In genomic region chr16:67229906-67230808, GRCh38 we compare ENCODE assay signal across 19 cellular contexts. TPM values are rescaled to one million over a fixed set of nuclear protein-coding genes. Genes with fewer than 3 reads are reported as not detected.
DNase-seq lines count a peak whose midpoint lies in the region; TF ChIP-seq lines count a peak whose summit lies in the region.
"Had no signal": no experiment of that assay in that cellular context is flagged by ENCODE, and none has a peak within 500 bp of the region (broad histone marks: within the 10 kb centered on the region; RNA-seq: fewer than 3 reads in every experiment).

No MANE protein-coding gene starts in this region.

- H3K79me2 ChIP-seq in neural progenitor cell (ENCODE audit: low read depth), result peaks cover 15% of the 10 kb centered on the region

- peaks cover 22% of the 10 kb centered on the region for H3K4me1 Mint-ChIP-seq in neural progenitor cell

- no peak overlapping the region for H3K4me2 ChIP-seq in neural progenitor cell

- H3K9me3 Mint-ChIP-seq in neural progenitor cell, result peaks cover 2% of the 10 kb centered on the region
- H3K9me3 Mint-ChIP-seq: natural killer cell treated with Interleukin-12 subunit alpha and Interleukin-12 subunit beta and Interleukin-15 and Interleukin-18, amount 100 ng/mL, for 72 hours had no signal

- H3F3A ChIP-seq in neural progenitor cell (ENCODE audit: low read depth), result no peaks in the 10 kb centered on the region

- no peaks in the 10 kb centered on the region for H4K20me1 ChIP-seq in neural progenitor cell (ENCODE audit: low read depth)

- no peaks in the 10 kb centered on the region for H3K9me3 ChIP-seq in neural progenitor cell (ENCODE audit: low read depth)
- H3K9me3 ChIP-seq: body of pancreas, Peyer's patch, suprapubic skin had no signal

- H2AFZ ChIP-seq in neural progenitor cell (replicated peaks), result no peak overlapping the region

- H3K9ac ChIP-seq in neural progenitor cell, result no peak overlapping the region

- DNase-seq in Daoy (ENCODE audit: low read depth) (peak; percentile 2), RWPE1 (ENCODE audit: low spot score) (no peak), neural progenitor cell (ENCODE audit: low spot score) (no peak), NOMO-1 treated with DMSO at 0.1 percent for 48 hours (lab: John Stamatoyannopoulos, UW; ENCODE audit: unreplicated experiment) (no peak)
- DNase-seq in activated CD8-positive, alpha-beta memory T cell treated with anti-CD3 and anti-CD28 coated beads, Interleukin-2, amount 50 U/mL, for 48 hours, result no peak
- DNase-seq: body of pancreas; foreskin fibroblast; GDM1; hypothalamus; KBM-7; mesenchymal stem cell; MV-4-11; NCI-H187 treated with DMSO at 0.1 percent for 48 hours; NCI-H345; stimulated activated CD8-positive, alpha-beta memory T cell treated with anti-CD3 and anti-CD28 coated beads, Interleukin-4, amount 100 ng/mL, for 48 hours had no signal

- H3K27me3 ChIP-seq in neural progenitor cell, result no peaks in the 10 kb centered on the region
- H3K27me3 ChIP-seq: body of pancreas, Peyer's patch, suprapubic skin had no signal

- peaks cover 13% of the 10 kb centered on the region for H3K27me3 Mint-ChIP-seq in neural progenitor cell (ENCODE audit: insufficient read depth, low read depth)
- H3K27me3 Mint-ChIP-seq: natural killer cell treated with Interleukin-12 subunit alpha and Interleukin-12 subunit beta and Interleukin-15 and Interleukin-18, amount 100 ng/mL, for 72 hours had no signal

- no peak overlapping the region for H3K4me3 ChIP-seq in neural progenitor cell
- H3K4me3 ChIP-seq: body of pancreas, Peyer's patch, suprapubic skin had no signal

- H3K27ac ChIP-seq in RWPE1 (peak overlapping the region; percentile 92), neural progenitor cell (no peak overlapping the region)
- H3K27ac ChIP-seq: body of pancreas, Peyer's patch, suprapubic skin had no signal

- peak overlapping the region; percentile 60 for H3K4me3 Mint-ChIP-seq in neural progenitor cell
- H3K4me3 Mint-ChIP-seq: natural killer cell treated with Interleukin-12 subunit alpha and Interleukin-12 subunit beta and Interleukin-15 and Interleukin-18, amount 100 ng/mL, for 72 hours had no signal

- CTCF ChIA-PET in RWPE1 (lab: Yijun Ruan, JAX), result interaction anchor here (0.6 kb wide), 2 partner anchors 32 to 169 kb away, joined by 3 to 5 read pairs; no protein-coding TSS in a partner anchor

- POLR2A ChIA-PET in RWPE1 (lab: Yijun Ruan, JAX; ENCODE audit: low non-redundant PET), result no interaction called here

- peaks cover 13% of the 10 kb centered on the region for H3K36me3 Mint-ChIP-seq in neural progenitor cell

- TF ChIP-seq CTCF in RWPE1 (conservative IDR thresholded peaks at IDR 0.05; ENCODE audit: low read depth) (no peak), neural progenitor cell (IDR thresholded peaks at IDR 0.05) (no peak)

- H3K36me3 ChIP-seq in neural progenitor cell, result no peaks in the 10 kb centered on the region

- no peak overlapping the region for H3K27ac Mint-ChIP-seq in neural progenitor cell
- H3K27ac Mint-ChIP-seq: natural killer cell treated with Interleukin-12 subunit alpha and Interleukin-12 subunit beta and Interleukin-15 and Interleukin-18, amount 100 ng/mL, for 72 hours had no signal

- peaks cover 10% of the 10 kb centered on the region for H3K4me1 ChIP-seq in neural progenitor cell

RNA-seq across cellular contexts. Expression of gene TMEM208, which starts 3.2 kb away (rescaled TPM):
- 30.0 and 54.8 TPM in 2 replicates for total RNA-seq in Daoy (2014; rRNA removed; shearing (Covaris generic))
- 27.3 and 39.4 TPM in 2 replicates for total RNA-seq in neural progenitor cell (ENCODE audit: low replicate concordance)

RNA-seq across cellular contexts. Expression of gene FHOD1, which starts 17.1 kb away (rescaled TPM):
- 22.2 and 25.7 TPM in 2 replicates for total RNA-seq in Daoy (2014; rRNA removed; shearing (Covaris generic))
- total RNA-seq in neural progenitor cell (ENCODE audit: low replicate concordance), result 5.5 and 14.2 TPM in 2 replicates

RNA-seq across cellular contexts. Expression of gene SLC9A5, which starts 18.6 kb away (rescaled TPM):
- total RNA-seq in Daoy (2014; rRNA removed; shearing (Covaris generic)), result 1.7 and 1.8 TPM in 2 replicates
- total RNA-seq in neural progenitor cell (ENCODE audit: low replicate concordance), result 2.5 and 4.2 TPM in 2 replicates
- total RNA-seq: kidney epithelial cell had no signal

RNA-seq across cellular contexts. Expression of gene ELMO3, which starts 31.2 kb away (rescaled TPM):
- total RNA-seq in Daoy (2014; rRNA removed; shearing (Covaris generic)), result 0.97 and 1.8 TPM in 2 replicates
- total RNA-seq in neural progenitor cell (ENCODE audit: low replicate concordance), result 1.9 TPM in 1 of 2 replicates, not detected in the other

RNA-seq across cellular contexts. Expression of gene E2F4, which starts 38.2 kb away (rescaled TPM):
- 109 and 111 TPM in 2 replicates for total RNA-seq in Daoy (2014; rRNA removed; shearing (Covaris generic))
- 35.3 and 101 TPM in 2 replicates for total RNA-seq in neural progenitor cell (ENCODE audit: low replicate concordance)
